ENCODE assay signal across 13 cellular contexts in genomic region chr3:126394977-126395321, GRCh38. TPM values are rescaled to one million over a fixed set of nuclear protein-coding genes. Genes with fewer than 3 reads are reported as not detected.
DNase-seq lines count a peak whose midpoint lies in the region; ATAC-seq, FAIRE-seq and TF ChIP-seq lines count a peak whose summit lies in the region.
"Had no signal": no experiment of that assay in that cellular context is flagged by ENCODE, and none has a peak within 500 bp of the region (broad histone marks: within the 10 kb centered on the region; RNA-seq: fewer than 3 reads in every experiment).

No MANE protein-coding gene starts in this region.

- H3K27ac ChIP-seq in GM23338 (ENCODE audit: low read depth) (no peak overlapping the region), caudate nucleus (ENCODE audit: low read depth, low read length) (peak overlapping the region; percentile 46), kidney (ENCODE audit: low read depth in 2 of 2, low read length in 2 of 2) (no peak overlapping the region), rectal smooth muscle tissue (ENCODE audit: low read depth, low read length) (no peak overlapping the region), uterus (no peak overlapping the region)
- H3K27ac ChIP-seq: BLaER1 had no signal

- H3K4me2 ChIP-seq in GM23338, result peak overlapping the region; percentile 82
- H3K4me2 ChIP-seq: BLaER1 had no signal

- no peaks in the 10 kb centered on the region for H3K9me3 ChIP-seq in kidney (ENCODE audit: control insufficient read depth in 1 of 2, low read length in 2 of 2)
- H3K9me3 ChIP-seq in uterus, result no peaks in the 10 kb centered on the region

- H3K27ac Mint-ChIP-seq in GM23338, result no peak overlapping the region
- H3K27ac Mint-ChIP-seq: T-helper 2 cell treated with Interferon-gamma antibody and Interleukin-4, amounts not matched to agents 5 μg/mL and 100 μg/mL, for 36 hours had no signal

- no peaks in the 10 kb centered on the region for H3F3A ChIP-seq in GM23338 (replicated peaks; ENCODE audit: low read depth)

- peak; percentile 77 for ATAC-seq in GM23338
- ATAC-seq in GM18511 (IDR thresholded peaks at IDR 0.05; ENCODE audit: unreplicated experiment), result no peak
- ATAC-seq: left lobe of liver had no signal

- H3K4me1 ChIP-seq in GM23338 (ENCODE audit: insufficient read depth), result peaks cover 4% of the 10 kb centered on the region; the same call in 1 of the 2 replicates
- H3K4me1 ChIP-seq in kidney (ENCODE audit: control insufficient read depth in 1 of 2, insufficient read depth in 1 of 2, low read depth in 1 of 2, low read length in 2 of 2), result no peaks in the 10 kb centered on the region
- H3K4me1 ChIP-seq in rectal smooth muscle tissue (ENCODE audit: control insufficient read depth, insufficient read depth, low read length), result no peaks in the 10 kb centered on the region
- H3K4me1 ChIP-seq in uterus, result no peaks in the 10 kb centered on the region

- H4K20me1 ChIP-seq in GM23338 (replicated peaks; ENCODE audit: insufficient read depth), result no peaks in the 10 kb centered on the region
- H4K20me1 ChIP-seq: BLaER1 had no signal

- H3K9me2 ChIP-seq in GM23338 (ENCODE audit: insufficient read depth), result no peaks in the 10 kb centered on the region

- H3K27me3 ChIP-seq in GM23338 (ENCODE audit: insufficient read depth), result peaks cover 41% of the 10 kb centered on the region
- H3K27me3 ChIP-seq in rectal smooth muscle tissue (ENCODE audit: control insufficient read depth, insufficient read depth, low read length), result no peaks in the 10 kb centered on the region
- H3K27me3 ChIP-seq in uterus, result no peaks in the 10 kb centered on the region
- H3K27me3 ChIP-seq: BLaER1 had no signal

- H3K4me3 ChIP-seq in GM23338, result peak overlapping the region; percentile 60
- H3K4me3 ChIP-seq in kidney (ENCODE audit: low read length in 2 of 2), result peak overlapping the region in 1 of 2 donors; percentile 1
- H3K4me3 ChIP-seq in rectal smooth muscle tissue (ENCODE audit: low read length), result peak overlapping the region; percentile 46
- H3K4me3 ChIP-seq in uterus, result no peak overlapping the region
- H3K4me3 ChIP-seq: BLaER1 had no signal

- no peak for FAIRE-seq in kidney (lab: Jason Lieb, UNC)

- H3K4me1 Mint-ChIP-seq in GM23338, result peaks cover 8% of the 10 kb centered on the region

- peaks cover 28% of the 10 kb centered on the region for H3K27me3 Mint-ChIP-seq in GM23338 (ENCODE audit: insufficient read depth, low read depth, poor library complexity)

- H3K9me3 Mint-ChIP-seq in GM23338, result no peaks in the 10 kb centered on the region
- H3K9me3 Mint-ChIP-seq: T-helper 2 cell treated with Interferon-gamma antibody and Interleukin-4, amounts not matched to agents 5 μg/mL and 100 μg/mL, for 36 hours had no signal

- no peaks in the 10 kb centered on the region; the same call in 2 of the 3 replicates for H3K36me3 Mint-ChIP-seq in GM23338 (ENCODE audit: low read depth)

- peak overlapping the region; percentile 99 for H2AFZ ChIP-seq in GM23338

- H3K36me3 ChIP-seq in GM23338 (ENCODE audit: insufficient read depth) (no peaks in the 10 kb centered on the region), kidney (ENCODE audit: control insufficient read depth in 1 of 2, insufficient read depth in 2 of 2, low read length in 2 of 2) (no peaks in the 10 kb centered on the region), rectal smooth muscle tissue (ENCODE audit: control insufficient read depth, insufficient read depth, low read length) (no peaks in the 10 kb centered on the region), uterus (no peaks in the 10 kb centered on the region)
- H3K36me3 ChIP-seq: BLaER1, tibial nerve had no signal

- TF ChIP-seq CTCF in GM23338 (conservative IDR thresholded peaks at IDR 0.05; ENCODE audit: low read depth in 2 of 2) (0 out of 4 replicates have a peak, but pooled peaks of 1 of the 2 experiments have one; percentile 1), kidney (IDR thresholded peaks at IDR 0.05; ENCODE audit: borderline replicate concordance, extremely low read depth, insufficient read depth) (no peak), uterus (IDR thresholded peaks at IDR 0.05) (no peak)

- H3K4me3 Mint-ChIP-seq in GM23338, result peak overlapping the region; percentile 63
- H3K4me3 Mint-ChIP-seq: T-helper 2 cell treated with Interferon-gamma antibody and Interleukin-4, amounts not matched to agents 5 μg/mL and 100 μg/mL, for 36 hours had no signal

- no peaks in the 10 kb centered on the region for H3K79me2 ChIP-seq in GM23338 (replicated peaks; ENCODE audit: insufficient read depth)

- H3K9ac ChIP-seq in kidney (ENCODE audit: low read length in 2 of 2) (no peak overlapping the region), rectal smooth muscle tissue (ENCODE audit: low read length) (no peak overlapping the region)
- H3K9ac ChIP-seq: BLaER1 had no signal

- peak in 1 of 2 donors; percentile 4 for TF ChIP-seq POLR2A in uterus (IDR thresholded peaks at IDR 0.05)
- no peak for TF ChIP-seq POLR2A in erythroblast (IDR thresholded peaks at IDR 0.05; ENCODE audit: low read length)

- intact Hi-C loops in kidney (cut with DNase I) (loop anchor here (10.0 kb wide), 1 partner anchor 140 kb away; no protein-coding TSS in a partner anchor), uterus (cut with DNase I; ENCODE audit: low total_unique reads) (loop anchor here (5.0 kb wide), 2 partner anchors 138 to 263 kb away; no protein-coding TSS in a partner anchor)

- DNase-seq in GM23338 (ENCODE audit: low spot score) (peak; percentile 59), caudate nucleus (lab: John Stamatoyannopoulos, UW) (no peak), kidney (peak; percentile 70), uterus (no peak), RKO (ENCODE audit: low spot score) (no peak), erythroblast (lab: John Stamatoyannopoulos, UW) (no peak)
- DNase-seq: effector memory CD4-positive, alpha-beta T cell had no signal

TF ChIP-seq in GM23338, 12 proteins besides CTCF, POLR2A, EP300 and RAD21:
- TF ChIP-seq ZNF114 (CRISPR knock-in tag; IDR thresholded peaks at IDR 0.05), result no peak
- no peak for TF ChIP-seq NANOG (IDR thresholded peaks at IDR 0.05; ENCODE audit: borderline replicate concordance)
- TF ChIP-seq REST (IDR thresholded peaks at IDR 0.05; ENCODE audit: unreplicated experiment), result no peak
- 0 out of 2 replicates have a peak, but pooled peaks have one; percentile 0 for TF ChIP-seq CREB1 (CRISPR knock-in tag; IDR thresholded peaks at IDR 0.05; ENCODE audit: low read depth)
- no peak for TF ChIP-seq JUNB (IDR thresholded peaks at IDR 0.05; ENCODE audit: unreplicated experiment)
- no peak for TF ChIP-seq POLR2AphosphoS5 (IDR thresholded peaks at IDR 0.05; ENCODE audit: low read depth)

RNA-seq across cellular contexts. Expression of gene CFAP100, which starts 0.2 kb away (rescaled TPM):
- total RNA-seq in GM23338 (2014; rRNA removed; shearing (Covaris generic)), result 0.07 TPM in 1 of 2 replicates, not detected in the other
- polyA plus RNA-seq in GM23338 (2016; fragmentation: Nextera tagmentation; extraction: Ambion mirVana) (not detected in 2 replicates), kidney (ENCODE audit: insufficient read depth, low read depth, low replicate concordance) (0.60 TPM)
- total RNA-seq in kidney (not detected), uterus (1 to 10 TPM in 1 of 4 donors, under 1 TPM in 1, not detected in 2; 0.98 to 2.8 TPM)
- total RNA-seq: left lobe of liver had no signal

RNA-seq across cellular contexts. Expression of gene KLF15, which starts 37.7 kb away (rescaled TPM):
- 14.0 and 19.8 TPM in 2 replicates for total RNA-seq in GM23338 (2014; rRNA removed; shearing (Covaris generic))
- polyA plus RNA-seq in GM23338 (2016; fragmentation: Nextera tagmentation; extraction: Ambion mirVana) (3.3 and 3.5 TPM in 2 replicates), kidney (ENCODE audit: insufficient read depth, low read depth, low replicate concordance) (30.0 TPM)
- total RNA-seq in kidney (22.9 TPM), uterus (10 to 100 TPM in 3 of 4 donors, 1 to 10 TPM in 1; 1.9 to 23.4 (median 18.2) TPM)

Comparison
In these comparisons a context has a peak if more than half of its experiments do, and no peak if none do; other contexts are left out.
1. DNase-seq: peak in GM23338 (single experiment) and kidney (single experiment); none in caudate nucleus (0 of 61), uterus (0 of 2), RKO (single experiment) and erythroblast (0 of 2).
2. H3K4me3 ChIP-seq: peak in GM23338 (single experiment) and rectal smooth muscle tissue (single experiment); none in uterus (0 of 2).